Comparison of ENCODE assay signal across 1 cellular context in genomic region chr6:144310761-144311160, GRCh38.
TF ChIP-seq lines count a peak whose summit lies in the region.

No MANE protein-coding gene starts in this region.

TF ChIP-seq in HepG2, 621 proteins besides CTCF, POLR2A, EP300 and RAD21 (continued from another document):
- no peak for TF ChIP-seq MAZ (IDR thresholded peaks at IDR 0.05; ENCODE audit: borderline replicate concordance, low read depth, low read length)
- 0 out of 2 replicates have a peak, but pooled peaks have one; percentile 33 for TF ChIP-seq MAZ (CRISPR knock-in tag; IDR thresholded peaks at IDR 0.05; ENCODE audit: low read depth)
- TF ChIP-seq ZNF432 (CRISPR knock-in tag; IDR thresholded peaks at IDR 0.05; ENCODE audit: borderline replicate concordance) = no peak
- TF ChIP-seq, protein P1, sequence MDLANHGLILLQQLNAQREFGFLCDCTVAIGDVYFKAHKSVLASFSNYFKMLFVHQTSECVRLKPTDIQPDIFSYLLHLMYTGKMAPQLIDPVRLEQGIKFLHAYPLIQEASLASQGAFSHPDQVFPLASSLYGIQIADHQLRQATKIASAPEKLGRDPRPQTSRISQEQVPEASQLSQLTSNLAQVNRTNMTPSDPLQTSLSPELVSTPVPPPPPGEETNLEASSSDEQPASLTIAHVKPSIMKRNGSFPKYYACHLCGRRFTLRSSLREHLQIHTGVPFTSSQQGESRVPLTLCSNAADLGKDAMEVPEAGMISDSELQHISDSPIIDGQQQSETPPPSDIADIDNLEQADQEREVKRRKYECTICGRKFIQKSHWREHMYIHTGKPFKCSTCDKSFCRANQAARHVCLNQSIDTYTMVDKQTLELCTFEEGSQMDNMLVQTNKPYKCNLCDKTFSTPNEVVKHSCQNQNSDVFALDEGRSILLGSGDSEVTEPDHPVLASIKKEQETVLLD (CRISPR knock-in tag; IDR thresholded peaks at IDR 0.05; ENCODE audit: low read depth) = no peak
- TF ChIP-seq, protein P2, sequence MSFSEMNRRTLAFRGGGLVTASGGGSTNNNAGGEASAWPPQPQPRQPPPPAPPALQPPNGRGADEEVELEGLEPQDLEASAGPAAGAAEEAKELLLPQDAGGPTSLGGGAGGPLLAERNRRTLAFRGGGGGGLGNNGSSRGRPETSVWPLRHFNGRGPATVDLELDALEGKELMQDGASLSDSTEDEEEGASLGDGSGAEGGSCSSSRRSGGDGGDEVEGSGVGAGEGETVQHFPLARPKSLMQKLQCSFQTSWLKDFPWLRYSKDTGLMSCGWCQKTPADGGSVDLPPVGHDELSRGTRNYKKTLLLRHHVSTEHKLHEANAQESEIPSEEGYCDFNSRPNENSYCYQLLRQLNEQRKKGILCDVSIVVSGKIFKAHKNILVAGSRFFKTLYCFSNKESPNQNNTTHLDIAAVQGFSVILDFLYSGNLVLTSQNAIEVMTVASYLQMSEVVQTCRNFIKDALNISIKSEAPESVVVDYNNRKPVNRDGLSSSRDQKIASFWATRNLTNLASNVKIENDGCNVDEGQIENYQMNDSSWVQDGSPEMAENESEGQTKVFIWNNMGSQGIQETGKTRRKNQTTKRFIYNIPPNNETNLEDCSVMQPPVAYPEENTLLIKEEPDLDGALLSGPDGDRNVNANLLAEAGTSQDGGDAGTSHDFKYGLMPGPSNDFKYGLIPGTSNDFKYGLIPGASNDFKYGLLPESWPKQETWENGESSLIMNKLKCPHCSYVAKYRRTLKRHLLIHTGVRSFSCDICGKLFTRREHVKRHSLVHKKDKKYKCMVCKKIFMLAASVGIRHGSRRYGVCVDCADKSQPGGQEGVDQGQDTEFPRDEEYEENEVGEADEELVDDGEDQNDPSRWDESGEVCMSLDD (CRISPR knock-in tag; IDR thresholded peaks at IDR 0.05; ENCODE audit: borderline replicate concordance) = no peak
- no peak for TF ChIP-seq ZNF431 (CRISPR knock-in tag; IDR thresholded peaks at IDR 0.05; ENCODE audit: borderline replicate concordance, low read depth)
- no peak for TF ChIP-seq REPIN1 (CRISPR knock-in tag; IDR thresholded peaks at IDR 0.05; ENCODE audit: borderline replicate concordance, low read depth)
